Comparison of ENCODE assay signal across 12 cellular contexts in genomic region chr1:219885680-219886079, GRCh38. TPM values are rescaled to one million over a fixed set of nuclear protein-coding genes. Genes with fewer than 3 reads are reported as not detected.
"Had no signal": no experiment of that assay in that cellular context is flagged by ENCODE, and none has a peak within 500 bp of the region (broad histone marks: within the 10 kb centered on the region; RNA-seq: fewer than 3 reads in every experiment).

No MANE protein-coding gene starts in this region.

- DNase-seq: GM23248, GOT3, H7, H9, HCEC 1CT, HFFc6 had no signal

- H2AFZ ChIP-seq: GM23248, GM23338 had no signal

- FAIRE-seq: H1, H54 had no signal

- H3K4me2 ChIP-seq: GM23338 had no signal

- H3K9ac ChIP-seq: GM23248 had no signal

- H3K27ac Mint-ChIP-seq: GM23338, H9, HFFc6 had no signal

- H3K27ac ChIP-seq: GM23248 had no signal

- H3K4me3 Mint-ChIP-seq: GM23338, H9, HFFc6 had no signal

- H3K4me3 ChIP-seq: GM23248, GM23338, HAP-1 had no signal

- H3K4me1 ChIP-seq: HAP-1 had no signal

- H3K9me3 ChIP-seq: HAP-1 had no signal

- H3K36me3 ChIP-seq: HAP-1 had no signal

- ATAC-seq: GM23338, HCT116 had no signal

RNA-seq across cellular contexts. Expression of gene SLC30A10, which starts 42.7 kb away (rescaled TPM):
- total RNA-seq: GM23248, H4, HFFc6 had no signal
- polyA plus RNA-seq: GM23248 had no signal
